25 cellular contexts compared by ENCODE assay signal in genomic region chr7:111018447-111018846, GRCh38.
"Had no signal": no experiment of that assay in that cellular context is flagged by ENCODE, and none has a peak within 500 bp of the region (broad histone marks: within the 10 kb centered on the region; RNA-seq: fewer than 3 reads in every experiment).

No MANE protein-coding gene starts in this region.

- ATAC-seq: effector memory CD8-positive, alpha-beta T cell; gastrocnemius medialis; left lung; lower lobe of right lung; natural killer cell treated with Interleukin-12 subunit alpha and Interleukin-12 subunit beta and Interleukin-15 and Interleukin-18, amount 100 ng/mL, for 72 hours had no signal

- H3K36me3 ChIP-seq: ascending aorta, cardiac muscle cell, gastrocnemius medialis, left lung, lower lobe of right lung, right atrium auricular region, thoracic aorta, uterus had no signal

- FAIRE-seq: islet of Langerhans had no signal

- H3K4me3 ChIP-seq: ascending aorta, cardiac muscle cell, coronary artery, gastrocnemius medialis, left lung, lower lobe of right lung, right atrium auricular region, thoracic aorta, uterus had no signal

- H3K27ac Mint-ChIP-seq: effector memory CD8-positive, alpha-beta T cell; natural killer cell treated with Interleukin-12 subunit alpha and Interleukin-12 subunit beta and Interleukin-15 and Interleukin-18, amount 100 ng/mL, for 72 hours had no signal

- H3K4me1 ChIP-seq: ascending aorta, gastrocnemius medialis, lower lobe of right lung, right atrium auricular region, uterus had no signal

- H3K9me3 ChIP-seq: ascending aorta, gastrocnemius medialis, left lung, lower lobe of right lung, right atrium auricular region, thoracic aorta, uterus had no signal

- H3K27me3 Mint-ChIP-seq: activated naive CD4-positive, alpha-beta T cell treated with anti-CD3 and anti-CD28 coated beads, Interleukin-2, amount 50 U/mL, for 24 hours; activated T-cell treated with anti-CD3 and anti-CD28 coated beads, Interleukin-2, amount 50 U/mL, for 24 hours; effector memory CD8-positive, alpha-beta T cell; natural killer cell treated with Interleukin-12 subunit alpha and Interleukin-12 subunit beta and Interleukin-15 and Interleukin-18, amount 100 ng/mL, for 72 hours; T-cell had no signal

- DNase-seq: activated CD4-positive, alpha-beta T cell treated with anti-CD3 and anti-CD28 coated beads, Interleukin-2, amount 50 U/mL, for 1 hour; activated CD4-positive, CD25-positive, alpha-beta regulatory T cell; activated CD8-positive, alpha-beta memory T cell treated with anti-CD3 and anti-CD28 coated beads for 24 hours; activated CD8-positive, alpha-beta memory T cell treated with anti-CD3 and anti-CD28 coated beads, Interleukin-2, amount 50 U/mL, for 4 hours; activated T-cell treated with anti-CD3 and anti-CD28 coated beads, Interleukin-2, amount 50 U/mL, for 24 hours; effector memory CD8-positive, alpha-beta T cell; erythroblast; gastrocnemius medialis; left lung; lower lobe of right lung; mesenchymal stem cell; stimulated activated CD4-positive, alpha-beta T cell treated with anti-CD3 and anti-CD28 coated beads, Interleukin-15, amount 100 ng/mL, for 24 hours; stimulated activated CD4-positive, alpha-beta T cell treated with anti-CD3 and anti-CD28 coated beads, Interleukin-2, amount 100 ng/mL, for 24 hours; T-cell; trophoblast cell; uterus had no signal

- H3K9me3 Mint-ChIP-seq: effector memory CD8-positive, alpha-beta T cell had no signal

- H3K27me3 ChIP-seq: ascending aorta, cardiac muscle cell, gastrocnemius medialis, left lung, right atrium auricular region, uterus had no signal

- H3K27ac ChIP-seq: ascending aorta, coronary artery, gastrocnemius medialis, left lung, lower lobe of right lung, right atrium auricular region, thoracic aorta, uterus had no signal

- H3K4me3 Mint-ChIP-seq: effector memory CD8-positive, alpha-beta T cell; natural killer cell treated with Interleukin-12 subunit alpha and Interleukin-12 subunit beta and Interleukin-15 and Interleukin-18, amount 100 ng/mL, for 72 hours had no signal

- H3K36me3 Mint-ChIP-seq: brain; natural killer cell treated with Interleukin-12 subunit alpha and Interleukin-12 subunit beta and Interleukin-15 and Interleukin-18, amount 100 ng/mL, for 72 hours had no signal
